20 cellular contexts compared by ENCODE assay signal in genomic region chr19:34454685-34455084, GRCh38.
"Had no signal": no experiment of that assay in that cellular context is flagged by ENCODE, and none has a peak within 500 bp of the region (broad histone marks: within the 10 kb centered on the region; RNA-seq: fewer than 3 reads in every experiment).

No MANE protein-coding gene starts in this region.

- H3K4me1 ChIP-seq: sigmoid colon had no signal

- H3K27me3 Mint-ChIP-seq: naive B cell, type B pancreatic cell had no signal

- ATAC-seq: left colon had no signal

- H3K27ac Mint-ChIP-seq: naive B cell, type B pancreatic cell had no signal

- H3K4me3 ChIP-seq: coronary artery, dorsolateral prefrontal cortex, right atrium auricular region, sigmoid colon, skin epidermis, stomach had no signal

- H3K9me3 Mint-ChIP-seq: naive B cell, type B pancreatic cell had no signal

- H3K27me3 ChIP-seq: dorsolateral prefrontal cortex, neutrophil, right atrium auricular region, sigmoid colon, stomach had no signal

- DNase-seq: dorsolateral prefrontal cortex; effector CD8-positive, alpha-beta T cell; foreskin melanocyte; head of caudate nucleus; hippocampal formation; left colon; mesendoderm; naive B cell; posterior cingulate gyrus; sigmoid colon; stimulated activated CD4-positive, alpha-beta T cell treated with anti-CD3 and anti-CD28 coated beads, Interleukin-2, amount 100 ng/mL, for 24 hours; stimulated activated CD4-positive, alpha-beta T cell treated with anti-CD3 and anti-CD28 coated beads, Interleukin-4, amount 100 ng/mL, for 4 hours; stimulated activated naive CD4-positive, alpha-beta T cell; stomach; substantia nigra had no signal

- H3K4me3 Mint-ChIP-seq: naive B cell, type B pancreatic cell had no signal

- H3K27ac ChIP-seq: neutrophil, right atrium auricular region, sigmoid colon, skin epidermis, stomach had no signal

- H3K9me3 ChIP-seq: neutrophil, right atrium auricular region, sigmoid colon, stomach had no signal
